ENCODE assay signal across 25 cellular contexts in genomic region chr12:111063296-111064026, GRCh38. TPM values are rescaled to one million over a fixed set of nuclear protein-coding genes. Genes with fewer than 3 reads are reported as not detected.
A peak's percentile ranks its signal among the peaks of the same experiment; 100 is the strongest.
DNase-seq lines count a peak whose midpoint lies in the region; ATAC-seq, FAIRE-seq and TF ChIP-seq lines count a peak whose summit lies in the region.
"Had no signal": no experiment of that assay in that cellular context is flagged by ENCODE, and none has a peak within 500 bp of the region (broad histone marks: within the 10 kb centered on the region; RNA-seq: fewer than 3 reads in every experiment).

No MANE protein-coding gene starts in this region.

- H3K56ac ChIP-seq in H1 (replicated peaks; ENCODE audit: insufficient read length, low read depth, low read length) = no peak overlapping the region

- no peak for TF ChIP-seq RAD21 in H1 (IDR thresholded peaks at IDR 0.05 in 1 of 2, conservative IDR thresholded peaks at IDR 0.05 in 1 of 2; ENCODE audit: low read depth in 2 of 2, low read length in 2 of 2)

- no peak for TF ChIP-seq POLR2A in H1 (IDR thresholded peaks at IDR 0.05; ENCODE audit: control extremely low read depth in 1 of 2, low read depth in 2 of 2, low read length in 2 of 2)

- no peak overlapping the region for H3K27ac ChIP-seq in H1 (ENCODE audit: low read depth, low read length)
- H3K27ac ChIP-seq: body of pancreas, colonic mucosa, hepatocyte, lower lobe of right lung, neural progenitor cell, psoas muscle, tibial artery had no signal

- no peak overlapping the region for H4K91ac ChIP-seq in H1 (replicated peaks; ENCODE audit: insufficient read length, low read length)

- H3K4me2 ChIP-seq in H1 (ENCODE audit: insufficient read depth in 1 of 2, low read depth in 2 of 2, low read length in 2 of 2) = no peak overlapping the region
- H3K4me2 ChIP-seq: hepatocyte, neural progenitor cell had no signal

- DNase-seq in GM03348 (ENCODE audit: low spot score) (peak; percentile 63), RKO (ENCODE audit: low spot score) (peak; percentile 14), H1 (ENCODE audit: low read depth in 1 of 2, low spot score in 2 of 2) (no peak), cortex of kidney (lab: John Stamatoyannopoulos, UW) (no peak), NAMALWA (ENCODE audit: low spot score) (no peak)
- no peak for DNase-seq in stimulated activated effector memory CD8-positive, alpha-beta T cell treated with anti-CD3 and anti-CD28 coated beads, Interleukin-12 subunit alpha, Interleukin-12 subunit beta, amount 100 ng/mL, for 72 hours (ENCODE audit: low spot score in 2 of 2)
- DNase-seq: activated CD4-positive, alpha-beta T cell treated with anti-CD3 and anti-CD28 coated beads for 48 hours; activated CD8-positive, alpha-beta memory T cell treated with anti-CD3 and anti-CD28 coated beads, Interleukin-2, amount 10 ng/mL, durations not matched to agents 7 days and 5 days; body of pancreas; colonic mucosa; COR-L47; lower lobe of right lung; NCI-H1092 treated with DMSO at 0.1 percent for 48 hours; NCI-H2081 treated with DMSO at 0.1 percent for 48 hours; NCI-H524 treated with DMSO at 0.1 percent for 48 hours; psoas muscle; SHP77 treated with DMSO at 0.1 percent for 48 hours; stimulated activated CD4-positive, alpha-beta T cell treated with anti-CD3 and anti-CD28 coated beads, Interleukin-2, amount 100 ng/mL, for 24 hours; stimulated activated naive CD4-positive, alpha-beta T cell; tibial artery had no signal

- TF ChIP-seq EP300 in H1 (IDR thresholded peaks at IDR 0.05; ENCODE audit: borderline replicate concordance in 1 of 2, low read depth in 2 of 2, low read length in 2 of 2) = no peak

- H3K4ac ChIP-seq in H1 (replicated peaks; ENCODE audit: insufficient read length, low read depth, low read length) = no peak overlapping the region

- no peak overlapping the region for H2BK120ac ChIP-seq in H1 (replicated peaks; ENCODE audit: low read depth, low read length)

- no peaks in the 10 kb centered on the region for H3K9me3 ChIP-seq in H1 (ENCODE audit: insufficient read depth in 2 of 2, low read depth in 1 of 2, low read length in 1 of 2)
- H3K9me3 ChIP-seq: body of pancreas, colonic mucosa, lower lobe of right lung, psoas muscle, tibial artery had no signal

- H2BK5ac ChIP-seq in H1 (ENCODE audit: low read depth, low read length) = no peak overlapping the region

- H3K79me1 ChIP-seq in H1 (ENCODE audit: low read depth, low read length) = peaks cover 12% of the 10 kb centered on the region; the same call in 1 of the 2 replicates

- peaks cover 0 to 19% (median 10%) of the 10 kb centered on the region in 4 experiments; a peak in 6 of 7 replicates for H3K4me1 ChIP-seq in H1 (replicated peaks in 1 of 4; ENCODE audit: control insufficient read depth in 3 of 4, insufficient read depth in 4 of 4, low read length in 3 of 4)
- H3K4me1 ChIP-seq: body of pancreas, colonic mucosa, lower lobe of right lung, psoas muscle, tibial artery had no signal

- H3K4me3 ChIP-seq in H1 (ENCODE audit: extremely low read depth in 1 of 4, insufficient read depth in 2 of 4, low read depth in 3 of 4, low read length in 4 of 4) = no peak overlapping the region
- H3K4me3 ChIP-seq: body of pancreas, colonic mucosa, hepatocyte, lower lobe of right lung, neural progenitor cell, psoas muscle, skin epidermis, tibial artery had no signal

- CTCF ChIA-PET in H1 (lab: Charles Lee; ENCODE audit: partially characterized antibody) = interaction anchor here (0.6 to 2.1 kb wide), 7 partner anchors 9 to 240 kb away, joined by 3 to 5 read pairs (median 3); no protein-coding TSS in a partner anchor

- 91% methylated on average over 22 of the region's 22 CpGs; no CpG with 5 or more reads in 1 of the 2 experiments for WGBS in H1 (ENCODE audit: extremely low coverage in 1 of 2, insufficient coverage in 1 of 2, insufficient read length in 1 of 2, insufficient replicate concordance in 2 of 2, low coverage in 1 of 2, low lambda C conversion rate in 2 of 2, missing lambda C conversion rate in 1 of 2), 2 experiments

- no peak for ATAC-seq in stimulated activated effector memory CD8-positive, alpha-beta T cell treated with anti-CD3 and anti-CD28 coated beads, Interleukin-12 subunit alpha, Interleukin-12 subunit beta, amount 100 ng/mL, for 72 hours
- ATAC-seq in HG03045 (IDR thresholded peaks at IDR 0.05; ENCODE audit: unreplicated experiment) = no peak
- ATAC-seq: activated CD8-positive, alpha-beta memory T cell treated with anti-CD3 and anti-CD28 coated beads, Interleukin-2, amount 10 ng/mL, durations not matched to agents 7 days and 5 days; body of pancreas; lower lobe of right lung; psoas muscle had no signal

- no peak overlapping the region for H3K9ac ChIP-seq in H1 (replicated peaks in 1 of 4; ENCODE audit: extremely low read depth in 1 of 4, low read depth in 3 of 4, low read length in 3 of 4)
- H3K9ac ChIP-seq: neural progenitor cell had no signal

- no peak overlapping the region for H3K18ac ChIP-seq in H1 (ENCODE audit: extremely low read depth, low read length)

- H3K9me3 Mint-ChIP-seq in stimulated activated effector memory CD8-positive, alpha-beta T cell treated with anti-CD3 and anti-CD28 coated beads, Interleukin-12 subunit alpha, Interleukin-12 subunit beta, amount 100 ng/mL, for 72 hours = no peaks in the 10 kb centered on the region

- H3K14ac ChIP-seq in H1 (ENCODE audit: insufficient read length) = no peak overlapping the region

- no peaks in the 10 kb centered on the region for H3K23me2 ChIP-seq in H1 (ENCODE audit: low read depth, low read length)

- H3K4me3 Mint-ChIP-seq in stimulated activated effector memory CD8-positive, alpha-beta T cell treated with anti-CD3 and anti-CD28 coated beads, Interleukin-12 subunit alpha, Interleukin-12 subunit beta, amount 100 ng/mL, for 72 hours = no peak overlapping the region
- H3K4me3 Mint-ChIP-seq: activated CD8-positive, alpha-beta memory T cell treated with anti-CD3 and anti-CD28 coated beads, Interleukin-2, amount 10 ng/mL, durations not matched to agents 7 days and 5 days; activated naive CD8-positive, alpha-beta T cell; neural progenitor cell had no signal

- no peak overlapping the region for H2BK20ac ChIP-seq in H1 (ENCODE audit: low read length)

- no peaks in the 10 kb centered on the region for H3K27me3 ChIP-seq in H1 (replicated peaks in 1 of 4; ENCODE audit: control insufficient read depth in 3 of 4, extremely low read depth in 1 of 4, insufficient read depth in 3 of 4, low read length in 3 of 4)
- H3K27me3 ChIP-seq: body of pancreas, colonic mucosa, hepatocyte, neural progenitor cell had no signal

- no peak overlapping the region for H2AFZ ChIP-seq in H1 (ENCODE audit: low read length)
- H2AFZ ChIP-seq: hepatocyte, neural progenitor cell had no signal

- no peak for TF ChIP-seq CTCF in H1 (IDR thresholded peaks at IDR 0.05; ENCODE audit: control extremely low read depth in 1 of 3, insufficient read depth in 1 of 3, low read depth in 1 of 3, low read length in 3 of 3)

- H2AK5ac ChIP-seq in H1 (ENCODE audit: low read depth, low read length) = no peak overlapping the region

- POLR2A ChIA-PET in H1 (lab: Charles Lee; ENCODE audit: partially characterized antibody) = interaction anchor here (0.9 to 1.3 kb wide), 2 partner anchors 11 to 29 kb away, joined by 3 read pairs; no protein-coding TSS in a partner anchor

- no peak overlapping the region for H2BK12ac ChIP-seq in H1 (ENCODE audit: low read depth, low read length)

- H3K4me1 Mint-ChIP-seq in stimulated activated effector memory CD8-positive, alpha-beta T cell treated with anti-CD3 and anti-CD28 coated beads, Interleukin-12 subunit alpha, Interleukin-12 subunit beta, amount 100 ng/mL, for 72 hours = peaks cover 15% of the 10 kb centered on the region

- peaks cover 0 to 1% of the 10 kb centered on the region in 2 experiments for H4K20me1 ChIP-seq in H1 (replicated peaks in 1 of 2; ENCODE audit: control insufficient read depth in 1 of 2, insufficient read depth in 2 of 2, low read length in 2 of 2)

- 0 out of 2 replicates have a peak overlapping the region, but pooled peaks have one; percentile 16 for H2BK15ac ChIP-seq in H1 (ENCODE audit: low read length)

- no peak overlapping the region for H4K8ac ChIP-seq in H1 (ENCODE audit: extremely low read depth, insufficient read depth, low read length)

- H3K36me3 ChIP-seq in H1 (ENCODE audit: control insufficient read depth in 2 of 4, insufficient read depth in 4 of 4, low read length in 3 of 4) = no peaks in the 10 kb centered on the region
- H3K36me3 ChIP-seq: colonic mucosa, lower lobe of right lung, neural progenitor cell, tibial artery had no signal

- H4K5ac ChIP-seq in H1 (ENCODE audit: insufficient read length, low read depth, low read length) = no peak overlapping the region

- H3K23ac ChIP-seq in H1 (ENCODE audit: insufficient read length) = no peak overlapping the region

- peak overlapping the region; percentile 76 for H3K27ac Mint-ChIP-seq in stimulated activated effector memory CD8-positive, alpha-beta T cell treated with anti-CD3 and anti-CD28 coated beads, Interleukin-12 subunit alpha, Interleukin-12 subunit beta, amount 100 ng/mL, for 72 hours
- H3K27ac Mint-ChIP-seq: activated CD8-positive, alpha-beta memory T cell treated with anti-CD3 and anti-CD28 coated beads, Interleukin-2, amount 10 ng/mL, durations not matched to agents 7 days and 5 days; activated naive CD8-positive, alpha-beta T cell had no signal

- no peaks in the 10 kb centered on the region for H3K36me3 Mint-ChIP-seq in stimulated activated effector memory CD8-positive, alpha-beta T cell treated with anti-CD3 and anti-CD28 coated beads, Interleukin-12 subunit alpha, Interleukin-12 subunit beta, amount 100 ng/mL, for 72 hours
- H3K36me3 Mint-ChIP-seq: activated naive CD8-positive, alpha-beta T cell; neural progenitor cell had no signal

- FAIRE-seq in H1 (lab: Jason Lieb, UNC) = no peak

- H3K79me2 ChIP-seq in H1 (ENCODE audit: control insufficient read depth in 1 of 2, insufficient read depth in 2 of 2, low read length in 2 of 2) = 0 out of 4 replicates have a peak, but pooled peaks cover 0 to 5% of the 10 kb centered on the region in 2 experiments
- H3K79me2 ChIP-seq: hepatocyte had no signal

TF ChIP-seq in H1, 55 proteins besides CTCF, POLR2A, EP300 and RAD21:
- TF ChIP-seq ASH2L (IDR thresholded peaks at IDR 0.05; ENCODE audit: low read length) = no peak

RNA-seq across cellular contexts. Expression of gene CUX2, which starts 29.5 kb away (rescaled TPM):
- 4.8 and 6.5 TPM in 2 replicates for total RNA-seq in H1 (2021; fragmentation: NEBNext Ultra II Directional; extraction: Animal tissue kit (Norgen Biotek cat#: 25700))
- polyA plus RNA-seq in H1 (2011; rRNA removed) = 1.8 and 2.7 TPM in 2 replicates
- 2.0 TPM for polyA plus RNA-seq in H1 (2011; cell fraction: cytosol; rRNA removed)
- polyA plus RNA-seq in H1 (2011; cell fraction: nucleus; rRNA removed) = 4.0 TPM
- polyA plus RNA-seq in H1 (2012, experiment 1 of 2) = 3.9 to 4.3 TPM (median 4.1 TPM) in 4 replicates
- polyA plus RNA-seq in H1 (2012, experiment 2 of 2) = 1.4 TPM
- polyA plus RNA-seq in H1 (2013, experiment 1 of 2) = 2.7 TPM
- 2.2 TPM for polyA plus RNA-seq in H1 (2013, experiment 2 of 2)
- 2.3 and 2.6 TPM in 2 replicates for polyA minus RNA-seq in H1 (2011; rRNA and poly(A)+ RNA removed)
- 2.6 TPM for polyA minus RNA-seq in H1 (2011; cell fraction: cytosol; rRNA and poly(A)+ RNA removed)
- polyA minus RNA-seq in H1 (2011; cell fraction: nucleus; rRNA and poly(A)+ RNA removed) = 5.4 TPM
- total RNA-seq: body of pancreas, lower lobe of right lung had no signal

Comparison
In these comparisons a context has a peak if more than half of its experiments do, and no peak if none do; other contexts are left out.
1. DNase-seq: peak in GM03348 (single experiment) and RKO (single experiment); none in H1 (0 of 2), stimulated activated effector memory CD8-positive, alpha-beta T cell treated with anti-CD3 and anti-CD28 coated beads, Interleukin-12 subunit alpha, Interleukin-12 subunit beta, amount 100 ng/mL, for 72 hours (0 of 2), cortex of kidney (single experiment) and NAMALWA (single experiment).